Comparison of ENCODE assay signal across 26 cellular contexts in the genomic region with DNA sequence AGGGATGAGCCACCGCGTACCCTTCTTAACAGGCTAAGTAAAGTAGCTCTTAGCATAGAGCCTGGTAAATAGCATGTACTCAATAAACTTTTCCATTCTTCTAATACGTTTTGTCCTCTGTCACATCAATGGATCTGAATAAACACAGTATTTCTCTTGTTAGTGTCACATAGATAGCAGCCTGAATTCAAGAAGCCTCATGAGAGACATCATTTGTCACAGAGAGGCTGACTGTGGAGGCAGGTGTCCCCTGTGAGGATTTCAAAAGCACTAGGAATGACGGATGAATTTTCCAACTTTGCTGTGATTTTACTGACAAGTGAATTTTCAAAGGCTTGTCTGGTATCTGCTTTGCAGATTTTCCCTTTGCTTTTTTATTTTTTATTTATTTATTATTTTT.
A peak's percentile ranks its signal among the peaks of the same experiment; 100 is the strongest.
DNase-seq lines count a peak whose midpoint lies in the region; TF ChIP-seq lines count a peak whose summit lies in the region.
"Had no signal": no experiment of that assay in that cellular context is flagged by ENCODE, and none has a peak within 500 bp of the region (broad histone marks: within the 10 kb centered on the region; RNA-seq: fewer than 3 reads in every experiment).

No MANE protein-coding gene starts in this region.

- no peak for DNase-seq in 8988T
- DNase-seq: ACHN; AML-193; BE2C; C1 segment of cervical spinal cord; Caco-2; Calu3; CD4-positive, alpha-beta memory T cell; CD4-positive, alpha-beta T cell; CD4-positive, CD25-positive, alpha-beta regulatory T cell; CD8-positive, alpha-beta memory T cell; CD8-positive, alpha-beta T cell; COR-L47; DMS 273 treated with DMSO at 0.1 percent for 48 hours; DMS153; DMS53; DMS79; DMS79 treated with DMSO at 0.1 percent for 48 hours; DND-41; EL had no signal

- H3K27me3 ChIP-seq in neural cell (ENCODE audit: insufficient read depth, low read depth, low read length) = no peaks in the 10 kb centered on the region
- H3K27me3 ChIP-seq: BE2C; BLaER1; BLaER1 treated with 17β-estradiol and CSF1 and Interleukin-3, amounts not matched to agents 10 nM and 100 nM had no signal

- no peaks in the 10 kb centered on the region for H3K79me2 ChIP-seq in neural cell (replicated peaks; ENCODE audit: insufficient read depth, low read length)

- H3K9ac ChIP-seq in neural cell (ENCODE audit: low read length) = no peak overlapping the region
- H3K9ac ChIP-seq: BLaER1; BLaER1 treated with 17β-estradiol and CSF1 and Interleukin-3, amounts not matched to agents 10 nM and 100 nM had no signal

- TF ChIP-seq EP300 in neural cell (conservative IDR thresholded peaks at IDR 0.05; ENCODE audit: poor library complexity, severe bottlenecking) = peak; percentile 97

- H3K9me3 ChIP-seq in neural cell (ENCODE audit: low read length) = no peaks in the 10 kb centered on the region
- H3K9me3 ChIP-seq: A549; BE2C; BLaER1; BLaER1 treated with 17β-estradiol and CSF1 and Interleukin-3, amounts not matched to agents 10 nM and 100 nM; Caco-2 had no signal

- no peaks in the 10 kb centered on the region for H4K20me1 ChIP-seq in neural cell (ENCODE audit: insufficient read depth)
- H4K20me1 ChIP-seq: BLaER1; BLaER1 treated with 17β-estradiol and CSF1 and Interleukin-3, amounts not matched to agents 10 nM and 100 nM had no signal

- H3K4me2 ChIP-seq in neural cell (ENCODE audit: low read length) = no peak overlapping the region
- H3K4me2 ChIP-seq: A549; BLaER1; BLaER1 treated with 17β-estradiol and CSF1 and Interleukin-3, amounts not matched to agents 10 nM and 100 nM had no signal

- H2AFZ ChIP-seq in neural cell (ENCODE audit: low read depth, low read length) = no peak overlapping the region

- H3K4me3 ChIP-seq in neural cell (ENCODE audit: low read length) = no peak overlapping the region
- H3K4me3 ChIP-seq: A549; BLaER1; BLaER1 treated with 17β-estradiol and CSF1 and Interleukin-3, amounts not matched to agents 10 nM and 100 nM had no signal

- TF ChIP-seq RAD21 in neural cell (conservative IDR thresholded peaks at IDR 0.05) = no peak

- no peak for TF ChIP-seq CTCF in neural cell (IDR thresholded peaks at IDR 0.05; ENCODE audit: poor library complexity, severe bottlenecking)

- no peak overlapping the region for H3K27ac ChIP-seq in neural cell (ENCODE audit: low read length)
- H3K27ac ChIP-seq: 22Rv1; A549; BLaER1; BLaER1 treated with 17β-estradiol and CSF1 and Interleukin-3, amounts not matched to agents 10 nM and 100 nM; C4-2B had no signal

- no peaks in the 10 kb centered on the region for H3K9me2 ChIP-seq in neural cell (ENCODE audit: insufficient read depth, low read length)

- H3K36me3 ChIP-seq in neural cell (ENCODE audit: insufficient read depth, low read length) = no peaks in the 10 kb centered on the region
- H3K36me3 ChIP-seq: BE2C; BLaER1; BLaER1 treated with 17β-estradiol and CSF1 and Interleukin-3, amounts not matched to agents 10 nM and 100 nM had no signal

- no peaks in the 10 kb centered on the region for H3F3A ChIP-seq in neural cell (ENCODE audit: insufficient read depth, low read length, poor library complexity, severe bottlenecking)

TF ChIP-seq in neural cell, 6 proteins besides CTCF, POLR2A, EP300 and RAD21:
- TF ChIP-seq SMC3 (conservative IDR thresholded peaks at IDR 0.05; ENCODE audit: poor library complexity) (peak; percentile 15), EZH2 (IDR thresholded peaks at IDR 0.05; ENCODE audit: borderline replicate concordance, insufficient read depth, low read length, poor library complexity, severe bottlenecking) (no peak), TAF1 (IDR thresholded peaks at IDR 0.05; ENCODE audit: low read depth) (no peak), MXI1 (conservative IDR thresholded peaks at IDR 0.05; ENCODE audit: poor library complexity, severe bottlenecking) (no peak), POLR2AphosphoS5 (IDR thresholded peaks at IDR 0.05) (peak; percentile 86)
- TF ChIP-seq, protein P1, sequence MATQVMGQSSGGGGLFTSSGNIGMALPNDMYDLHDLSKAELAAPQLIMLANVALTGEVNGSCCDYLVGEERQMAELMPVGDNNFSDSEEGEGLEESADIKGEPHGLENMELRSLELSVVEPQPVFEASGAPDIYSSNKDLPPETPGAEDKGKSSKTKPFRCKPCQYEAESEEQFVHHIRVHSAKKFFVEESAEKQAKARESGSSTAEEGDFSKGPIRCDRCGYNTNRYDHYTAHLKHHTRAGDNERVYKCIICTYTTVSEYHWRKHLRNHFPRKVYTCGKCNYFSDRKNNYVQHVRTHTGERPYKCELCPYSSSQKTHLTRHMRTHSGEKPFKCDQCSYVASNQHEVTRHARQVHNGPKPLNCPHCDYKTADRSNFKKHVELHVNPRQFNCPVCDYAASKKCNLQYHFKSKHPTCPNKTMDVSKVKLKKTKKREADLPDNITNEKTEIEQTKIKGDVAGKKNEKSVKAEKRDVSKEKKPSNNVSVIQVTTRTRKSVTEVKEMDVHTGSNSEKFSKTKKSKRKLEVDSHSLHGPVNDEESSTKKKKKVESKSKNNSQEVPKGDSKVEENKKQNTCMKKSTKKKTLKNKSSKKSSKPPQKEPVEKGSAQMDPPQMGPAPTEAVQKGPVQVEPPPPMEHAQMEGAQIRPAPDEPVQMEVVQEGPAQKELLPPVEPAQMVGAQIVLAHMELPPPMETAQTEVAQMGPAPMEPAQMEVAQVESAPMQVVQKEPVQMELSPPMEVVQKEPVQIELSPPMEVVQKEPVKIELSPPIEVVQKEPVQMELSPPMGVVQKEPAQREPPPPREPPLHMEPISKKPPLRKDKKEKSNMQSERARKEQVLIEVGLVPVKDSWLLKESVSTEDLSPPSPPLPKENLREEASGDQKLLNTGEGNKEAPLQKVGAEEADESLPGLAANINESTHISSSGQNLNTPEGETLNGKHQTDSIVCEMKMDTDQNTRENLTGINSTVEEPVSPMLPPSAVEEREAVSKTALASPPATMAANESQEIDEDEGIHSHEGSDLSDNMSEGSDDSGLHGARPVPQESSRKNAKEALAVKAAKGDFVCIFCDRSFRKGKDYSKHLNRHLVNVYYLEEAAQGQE (IDR thresholded peaks at IDR 0.05; ENCODE audit: borderline replicate concordance) = peak; percentile 82
